In the genomic region with DNA sequence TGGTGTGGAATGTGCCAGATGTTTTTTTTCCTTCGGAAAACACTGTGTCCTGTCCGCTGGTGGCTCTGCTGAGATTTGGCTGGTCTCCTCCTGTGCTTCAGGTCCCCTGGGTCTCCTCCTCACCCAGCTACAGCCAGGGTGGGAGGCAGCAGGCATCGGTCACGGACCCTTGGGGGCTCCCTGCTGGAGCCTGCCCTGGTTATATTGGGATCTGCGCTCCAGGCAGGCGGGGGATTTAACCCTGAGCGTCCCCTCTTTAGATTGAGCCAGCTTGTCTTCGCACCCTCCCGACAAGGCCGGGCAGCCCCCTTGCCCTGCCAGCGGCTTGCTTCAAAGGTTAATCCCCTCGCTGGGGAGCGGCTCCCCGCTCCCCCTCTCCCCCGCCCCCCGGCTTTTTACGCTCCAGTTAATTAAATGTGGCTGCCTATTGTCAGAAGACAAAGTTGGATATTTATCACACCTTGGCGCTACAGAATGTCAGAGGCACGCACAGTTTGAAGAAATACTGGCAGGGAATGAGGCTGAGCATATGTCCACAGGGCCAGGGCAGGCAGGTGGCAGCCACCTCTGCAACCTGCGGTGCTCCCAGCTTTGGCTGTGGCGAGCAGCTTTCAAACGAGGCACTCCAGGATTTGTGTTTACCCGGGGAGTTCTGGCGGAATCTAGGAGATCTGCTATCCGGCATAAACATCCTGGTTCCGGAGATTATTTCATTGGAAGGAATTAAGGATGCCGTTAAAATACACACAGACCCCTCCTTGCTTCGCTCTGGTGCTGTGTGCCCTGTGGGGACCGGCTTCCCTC, we compare ENCODE assay signal across 7 cellular contexts. TPM values are rescaled to one million over a fixed set of nuclear protein-coding genes. Genes with fewer than 3 reads are reported as not detected.
DNase-seq lines count a peak whose midpoint lies in the region; ATAC-seq and TF ChIP-seq lines count a peak whose summit lies in the region.

No MANE protein-coding gene starts in this region.

- WGBS in gastroesophageal sphincter (ENCODE audit: low coverage in 1 of 2), 2 donors: 31 to 49% methylated on average over 11 to 18 of the region's 29 CpGs
- WGBS in spleen, 5 donors: 73 to 82% (median 77%) methylated on average over 29 of the region's 29 CpGs

- H3K9me3 ChIP-seq in HUES48 (ENCODE audit: control insufficient read depth, insufficient read depth, low read length) (no peaks in the 10 kb centered on the region), gastroesophageal sphincter (no peaks in the 10 kb centered on the region), spleen (no peaks in the 10 kb centered on the region)

- peak overlapping the region; percentile 32 for H3K27ac ChIP-seq in HUES48 (ENCODE audit: low read depth, low read length)
- H3K27ac ChIP-seq in gastroesophageal sphincter: peak overlapping the region in 3 of 4 donors; percentile 76 to 78 (median 78)
- peak overlapping the region in 7 of 8 donors; percentile 51 to 89 (median 64) for H3K27ac ChIP-seq in spleen

- H3K27me3 ChIP-seq in HUES48 (ENCODE audit: control insufficient read depth, insufficient read depth, low read length): 0 out of 2 replicates have a peak, but pooled peaks cover 2% of the 10 kb centered on the region
- no peaks in the 10 kb centered on the region for H3K27me3 ChIP-seq in gastroesophageal sphincter
- no peaks in the 10 kb centered on the region for H3K27me3 ChIP-seq in spleen (replicated peaks in 1 of 7)

- intact Hi-C loops in spleen (cut with DNase I; ENCODE audit: low total_unique reads): no loop called here

- H3K4me1 ChIP-seq in HUES48 (ENCODE audit: control insufficient read depth, insufficient read depth, low read length) (peaks cover 61% of the 10 kb centered on the region), gastroesophageal sphincter (peaks cover 0 to 70% (median 20%) of the 10 kb centered on the region in 3 donors), spleen (peaks cover 47 to 100% (median 99%) of the 10 kb centered on the region in 6 donors)

- H3K9ac ChIP-seq in HUES48 (ENCODE audit: low read depth, low read length): no peak overlapping the region

- H3K4me3 ChIP-seq in HUES48 (ENCODE audit: low read depth, low read length) (no peak overlapping the region), gastroesophageal sphincter (no peak overlapping the region), spleen (no peak overlapping the region)

- DNase-seq in NCI-H82 treated with DMSO at 0.1 percent for 48 hours (lab: John Stamatoyannopoulos, UW; ENCODE audit: unreplicated experiment) (peak; percentile 27), spleen (no peak), RPMI8226 (no peak)

- TF ChIP-seq CTCF in gastroesophageal sphincter (IDR thresholded peaks at IDR 0.05) (no peak), spleen (IDR thresholded peaks at IDR 0.05 in 8 of 11, conservative IDR thresholded peaks at IDR 0.05 in 3 of 11) (no peak)

- H3K36me3 ChIP-seq in HUES48 (ENCODE audit: control insufficient read depth, insufficient read depth, low read length): no peaks in the 10 kb centered on the region
- H3K36me3 ChIP-seq in gastroesophageal sphincter: no peaks in the 10 kb centered on the region
- H3K36me3 ChIP-seq in spleen: peaks cover 0 to 3% (median 0%) of the 10 kb centered on the region in 6 donors

- no peak for ATAC-seq in gastroesophageal sphincter
- ATAC-seq in HG03520 (IDR thresholded peaks at IDR 0.05; ENCODE audit: unreplicated experiment): no peak
- ATAC-seq in HG02642 (IDR thresholded peaks at IDR 0.05; ENCODE audit: poor library complexity, unreplicated experiment): no peak

- TF ChIP-seq POLR2A in gastroesophageal sphincter (IDR thresholded peaks at IDR 0.05) (no peak), spleen (IDR thresholded peaks at IDR 0.05) (no peak)

- TF ChIP-seq EP300 in gastroesophageal sphincter (IDR thresholded peaks at IDR 0.05): no peak

RNA-seq across cellular contexts. Expression of gene GSE1, which starts 38.2 kb away (rescaled TPM):
- total RNA-seq in gastroesophageal sphincter: 10 to 100 TPM; 23.4 to 65.5 (median 52.5) TPM
- total RNA-seq in spleen: 100 to 1,000 TPM in 1 of 7 donors, 10 to 100 TPM in 6; 79.8 to 121 (median 91.4) TPM
- polyA plus RNA-seq in spleen: 10 to 100 TPM in 1 of 3 donors, 1 to 10 TPM in 2; 7.4 to 23.2 (median 9.2) TPM
